8 cellular contexts compared by ENCODE assay signal in genomic region chr4:34720563-34720962, GRCh38.
A peak's percentile ranks its signal among the peaks of the same experiment; 100 is the strongest.
DNase-seq lines count a peak whose midpoint lies in the region; ATAC-seq and TF ChIP-seq lines count a peak whose summit lies in the region.

No MANE protein-coding gene starts in this region.

- no peak overlapping the region for H3K56ac ChIP-seq in mesendoderm (ENCODE audit: low read length)

- H2BK120ac ChIP-seq in mesendoderm (ENCODE audit: low read depth, low read length) = no peak overlapping the region

- no peak overlapping the region for H2AK5ac ChIP-seq in mesendoderm (ENCODE audit: low read length)

- H3K79me1 ChIP-seq in mesendoderm (ENCODE audit: low read length) = no peaks in the 10 kb centered on the region

- no peak overlapping the region for H3K27ac Mint-ChIP-seq in activated CD4-positive, alpha-beta memory T cell treated with anti-CD3 and anti-CD28 coated beads, Interleukin-2, amount 10 ng/mL, durations not matched to agents 7 days and 5 days

- CTCF ChIA-PET in activated CD4-positive, alpha-beta memory T cell treated with anti-CD3 and anti-CD28 coated beads, Interleukin-2, amount 10 ng/mL, durations not matched to agents 7 days and 5 days (lab: Charles Lee) = no interaction called here

- H2BK5ac ChIP-seq in mesendoderm (ENCODE audit: low read length) = no peak overlapping the region

- WGBS in mesendoderm (ENCODE audit: extremely low coverage, insufficient coverage, low lambda C conversion rate) = no CpG with 5 or more reads among the region's 1 CpG

- H3K23ac ChIP-seq in mesendoderm (ENCODE audit: low read length) = no peak overlapping the region

- peak; percentile 8; the same call in 1 of the 2 replicates for TF ChIP-seq CTCF in GM12875 (IDR thresholded peaks at IDR 0.05; ENCODE audit: borderline replicate concordance, insufficient read depth, low read depth, low read length)

- H3K4ac ChIP-seq in mesendoderm (ENCODE audit: low read depth, low read length) = no peak overlapping the region

- no peaks in the 10 kb centered on the region for H3K27me3 Mint-ChIP-seq in activated CD4-positive, alpha-beta memory T cell treated with anti-CD3 and anti-CD28 coated beads, Interleukin-2, amount 10 ng/mL, durations not matched to agents 7 days and 5 days

- H4K5ac ChIP-seq in mesendoderm (ENCODE audit: low read length) = no peak overlapping the region

- POLR2A ChIA-PET in activated CD4-positive, alpha-beta memory T cell treated with anti-CD3 and anti-CD28 coated beads, Interleukin-2, amount 10 ng/mL, durations not matched to agents 7 days and 5 days (lab: Charles Lee) = no interaction called here

- ATAC-seq in GM18511 (IDR thresholded peaks at IDR 0.05; ENCODE audit: unreplicated experiment) = no peak

- H3K9me3 Mint-ChIP-seq in activated CD4-positive, alpha-beta memory T cell treated with anti-CD3 and anti-CD28 coated beads, Interleukin-2, amount 10 ng/mL, durations not matched to agents 7 days and 5 days = no peaks in the 10 kb centered on the region

- DNase-seq in NCI-H1105 (lab: John Stamatoyannopoulos, UW) (peak; percentile 14), amniotic epithelial cell (ENCODE audit: low read depth) (peak; percentile 65), mesendoderm (peak; percentile 60), ecto neural progenitor cell (ENCODE audit: low spot score) (no peak)
- DNase-seq in activated CD4-positive, alpha-beta memory T cell treated with anti-CD3 and anti-CD28 coated beads, Interleukin-2, amount 10 ng/mL, durations not matched to agents 7 days and 5 days = no peak
- DNase-seq in stimulated activated CD4-positive, alpha-beta T cell treated with anti-CD3 and anti-CD28 coated beads, Interleukin-12 subunit alpha, Interleukin-12 subunit beta, amount 100 ng/mL, for 4 hours = no peak

- H3K27ac ChIP-seq in mesendoderm (ENCODE audit: low read depth, low read length) = no peak overlapping the region

- no peaks in the 10 kb centered on the region for H3K27me3 ChIP-seq in mesendoderm (ENCODE audit: insufficient read depth, low read length, poor library complexity)

- H3K18ac ChIP-seq in mesendoderm (ENCODE audit: low read length) = no peak overlapping the region

- no peak overlapping the region for H2BK15ac ChIP-seq in mesendoderm (replicated peaks; ENCODE audit: low read depth)

- no peak overlapping the region for H4K8ac ChIP-seq in mesendoderm (ENCODE audit: low read depth, low read length)

- no peaks in the 10 kb centered on the region for H3K79me2 ChIP-seq in mesendoderm (ENCODE audit: control insufficient read depth, insufficient read depth, low read length)

- no peaks in the 10 kb centered on the region for H3K36me3 Mint-ChIP-seq in activated CD4-positive, alpha-beta memory T cell treated with anti-CD3 and anti-CD28 coated beads, Interleukin-2, amount 10 ng/mL, durations not matched to agents 7 days and 5 days (ENCODE audit: low read depth)

- H3K36me3 ChIP-seq in mesendoderm (ENCODE audit: control insufficient read depth, insufficient read depth, low read length) = no peaks in the 10 kb centered on the region

- H3K4me2 ChIP-seq in mesendoderm (ENCODE audit: low read length) = no peak overlapping the region

- H3K4me3 Mint-ChIP-seq in activated CD4-positive, alpha-beta memory T cell treated with anti-CD3 and anti-CD28 coated beads, Interleukin-2, amount 10 ng/mL, durations not matched to agents 7 days and 5 days = no peak overlapping the region

- H3K4me1 ChIP-seq in mesendoderm (ENCODE audit: control insufficient read depth, low read depth, low read length) = no peaks in the 10 kb centered on the region

- H3K4me3 ChIP-seq in GM12875 (ENCODE audit: low read depth, low read length) (no peak overlapping the region), mesendoderm (ENCODE audit: low read length) (no peak overlapping the region)

- H3K4me1 Mint-ChIP-seq in activated CD4-positive, alpha-beta memory T cell treated with anti-CD3 and anti-CD28 coated beads, Interleukin-2, amount 10 ng/mL, durations not matched to agents 7 days and 5 days = no peaks in the 10 kb centered on the region

- no peak overlapping the region for H3K9ac ChIP-seq in mesendoderm (ENCODE audit: low read length)

Comparison
In these comparisons a context has a peak if more than half of its experiments do, and no peak if none do; other contexts are left out.
1. DNase-seq: peak in NCI-H1105 (single experiment), amniotic epithelial cell (single experiment) and mesendoderm (single experiment); none in activated CD4-positive, alpha-beta memory T cell treated with anti-CD3 and anti-CD28 coated beads, Interleukin-2, amount 10 ng/mL, durations not matched to agents 7 days and 5 days (single experiment), ecto neural progenitor cell (single experiment) and stimulated activated CD4-positive, alpha-beta T cell treated with anti-CD3 and anti-CD28 coated beads, Interleukin-12 subunit alpha, Interleukin-12 subunit beta, amount 100 ng/mL, for 4 hours (single experiment).